Comparison of ENCODE assay signal across 14 cellular contexts in genomic region chr14:74547331-74547927, GRCh38. TPM values are rescaled to one million over a fixed set of nuclear protein-coding genes. Genes with fewer than 3 reads are reported as not detected.
DNase-seq lines count a peak whose midpoint lies in the region; ATAC-seq, FAIRE-seq and TF ChIP-seq lines count a peak whose summit lies in the region.
"Had no signal": no experiment of that assay in that cellular context is flagged by ENCODE, and none has a peak within 500 bp of the region (broad histone marks: within the 10 kb centered on the region; RNA-seq: fewer than 3 reads in every experiment).

No MANE protein-coding gene starts in this region.

- H3K36me3 Mint-ChIP-seq in chondrocyte (ENCODE audit: low read depth) (peaks cover 23% of the 10 kb centered on the region), neural progenitor cell (no peaks in the 10 kb centered on the region)

- no peaks in the 10 kb centered on the region for H3K79me2 ChIP-seq in neural progenitor cell (ENCODE audit: low read depth)

- H3K4me3 ChIP-seq in HEK293 (ENCODE audit: low read depth, low read length): no peak overlapping the region
- no peak overlapping the region for H3K4me3 ChIP-seq in neural progenitor cell

- H3K27ac ChIP-seq in HEK293 (ENCODE audit: extremely low read depth, low read depth, low read length): no peak overlapping the region
- no peak overlapping the region for H3K27ac ChIP-seq in neural progenitor cell

- H3K27me3 ChIP-seq in neural progenitor cell: no peaks in the 10 kb centered on the region

- H3K4me1 Mint-ChIP-seq in chondrocyte (ENCODE audit: low read depth): peaks cover 77% of the 10 kb centered on the region
- H3K4me1 Mint-ChIP-seq in neural progenitor cell: peaks cover 14% of the 10 kb centered on the region
- H3K4me1 Mint-ChIP-seq: CD8-positive, alpha-beta memory T cell had no signal

- no peaks in the 10 kb centered on the region for H3K9me3 ChIP-seq in HEK293 (ENCODE audit: control insufficient read depth, insufficient read depth, low read depth, low read length)
- H3K9me3 ChIP-seq in neural progenitor cell (ENCODE audit: low read depth): no peaks in the 10 kb centered on the region

- ATAC-seq in GM19395 (IDR thresholded peaks at IDR 0.05; ENCODE audit: unreplicated experiment) (no peak), HG02763 (IDR thresholded peaks at IDR 0.05; ENCODE audit: unreplicated experiment) (no peak)

- POLR2A ChIA-PET in HEK293 (lab: Yijun Ruan, JAX): no interaction called here

- H3K4me2 ChIP-seq in neural progenitor cell: no peak overlapping the region

- no peaks in the 10 kb centered on the region for H3K4me1 ChIP-seq in HEK293 (ENCODE audit: control insufficient read depth, insufficient read depth, low read length)
- peaks cover 12% of the 10 kb centered on the region for H3K4me1 ChIP-seq in neural progenitor cell

- H3K4me3 Mint-ChIP-seq in chondrocyte (ENCODE audit: unreplicated experiment): no peak overlapping the region
- H3K4me3 Mint-ChIP-seq in neural progenitor cell: no peak overlapping the region
- H3K4me3 Mint-ChIP-seq: CD8-positive, alpha-beta memory T cell had no signal

- no peak for FAIRE-seq in HTR-8/SVneo (lab: Jason Lieb, UNC)

- no peaks in the 10 kb centered on the region for H4K20me1 ChIP-seq in neural progenitor cell (ENCODE audit: low read depth)

- H3K9ac ChIP-seq in neural progenitor cell: no peak overlapping the region

- no peak for DNase-seq in chondrocyte (ENCODE audit: low spot score)
- peak; percentile 44 for DNase-seq in neural progenitor cell (ENCODE audit: low spot score)
- no peak for DNase-seq in HTR-8/SVneo (ENCODE audit: insufficient read length, low spot score)
- DNase-seq in UCSD-AML1 (lab: John Stamatoyannopoulos, UW; ENCODE audit: unreplicated experiment): no peak
- DNase-seq: CD8-positive, alpha-beta memory T cell; KBM-7; NCI-H146; NCI-H345; NCI-H69; NK-92 treated with Interleukin-12 subunit alpha and Interleukin-12 subunit beta, amount 100 ng/mL, for 24 hours; OCI-M1 had no signal

- no peak for TF ChIP-seq CTCF in HEK293 (tag by site-specific recombination; IDR thresholded peaks at IDR 0.05)
- no peak for TF ChIP-seq CTCF in chondrocyte (IDR thresholded peaks at IDR 0.05)
- TF ChIP-seq CTCF in neural progenitor cell (IDR thresholded peaks at IDR 0.05): no peak

- no peaks in the 10 kb centered on the region for H3K27me3 Mint-ChIP-seq in chondrocyte (ENCODE audit: low read depth)
- H3K27me3 Mint-ChIP-seq in neural progenitor cell (ENCODE audit: insufficient read depth, low read depth): peaks cover 7% of the 10 kb centered on the region

- H2AFZ ChIP-seq in neural progenitor cell (replicated peaks): no peak overlapping the region

- CTCF ChIA-PET in HEK293 (lab: Yijun Ruan, JAX): no interaction called here

- H3K36me3 ChIP-seq in HEK293 (ENCODE audit: control insufficient read depth in 2 of 2, insufficient read depth in 1 of 2, low read length in 2 of 2) (no peaks in the 10 kb centered on the region), neural progenitor cell (no peaks in the 10 kb centered on the region)

- no peaks in the 10 kb centered on the region for H3K9me3 Mint-ChIP-seq in chondrocyte (ENCODE audit: low read depth)
- H3K9me3 Mint-ChIP-seq in neural progenitor cell: no peaks in the 10 kb centered on the region
- H3K9me3 Mint-ChIP-seq: CD8-positive, alpha-beta memory T cell had no signal

- H3K27ac Mint-ChIP-seq in chondrocyte (ENCODE audit: unreplicated experiment) (peak overlapping the region; percentile 96), neural progenitor cell (no peak overlapping the region)
- H3K27ac Mint-ChIP-seq: CD8-positive, alpha-beta memory T cell had no signal

- no peaks in the 10 kb centered on the region for H3F3A ChIP-seq in neural progenitor cell (ENCODE audit: low read depth)

TF ChIP-seq in HEK293, 187 proteins besides CTCF, POLR2A, EP300 and RAD21:
- TF ChIP-seq ZNF239 (tag by site-specific recombination; IDR thresholded peaks at IDR 0.05) (no peak), ZNF48 (tag by site-specific recombination; IDR thresholded peaks at IDR 0.05) (no peak)
- TF ChIP-seq, protein P1, sequence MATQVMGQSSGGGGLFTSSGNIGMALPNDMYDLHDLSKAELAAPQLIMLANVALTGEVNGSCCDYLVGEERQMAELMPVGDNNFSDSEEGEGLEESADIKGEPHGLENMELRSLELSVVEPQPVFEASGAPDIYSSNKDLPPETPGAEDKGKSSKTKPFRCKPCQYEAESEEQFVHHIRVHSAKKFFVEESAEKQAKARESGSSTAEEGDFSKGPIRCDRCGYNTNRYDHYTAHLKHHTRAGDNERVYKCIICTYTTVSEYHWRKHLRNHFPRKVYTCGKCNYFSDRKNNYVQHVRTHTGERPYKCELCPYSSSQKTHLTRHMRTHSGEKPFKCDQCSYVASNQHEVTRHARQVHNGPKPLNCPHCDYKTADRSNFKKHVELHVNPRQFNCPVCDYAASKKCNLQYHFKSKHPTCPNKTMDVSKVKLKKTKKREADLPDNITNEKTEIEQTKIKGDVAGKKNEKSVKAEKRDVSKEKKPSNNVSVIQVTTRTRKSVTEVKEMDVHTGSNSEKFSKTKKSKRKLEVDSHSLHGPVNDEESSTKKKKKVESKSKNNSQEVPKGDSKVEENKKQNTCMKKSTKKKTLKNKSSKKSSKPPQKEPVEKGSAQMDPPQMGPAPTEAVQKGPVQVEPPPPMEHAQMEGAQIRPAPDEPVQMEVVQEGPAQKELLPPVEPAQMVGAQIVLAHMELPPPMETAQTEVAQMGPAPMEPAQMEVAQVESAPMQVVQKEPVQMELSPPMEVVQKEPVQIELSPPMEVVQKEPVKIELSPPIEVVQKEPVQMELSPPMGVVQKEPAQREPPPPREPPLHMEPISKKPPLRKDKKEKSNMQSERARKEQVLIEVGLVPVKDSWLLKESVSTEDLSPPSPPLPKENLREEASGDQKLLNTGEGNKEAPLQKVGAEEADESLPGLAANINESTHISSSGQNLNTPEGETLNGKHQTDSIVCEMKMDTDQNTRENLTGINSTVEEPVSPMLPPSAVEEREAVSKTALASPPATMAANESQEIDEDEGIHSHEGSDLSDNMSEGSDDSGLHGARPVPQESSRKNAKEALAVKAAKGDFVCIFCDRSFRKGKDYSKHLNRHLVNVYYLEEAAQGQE (tag by site-specific recombination; IDR thresholded peaks at IDR 0.05): peak; percentile 88

RNA-seq across cellular contexts. Expression of gene ISCA2, which starts 53.9 kb away (rescaled TPM):
- total RNA-seq in chondrocyte: 16.6 to 18.9 TPM (median 16.9 TPM) in 3 replicates
- 45.5 and 47.0 TPM in 2 replicates for total RNA-seq in neural progenitor cell (ENCODE audit: low replicate concordance)

RNA-seq across cellular contexts. Expression of gene NPC2, which starts 54.3 kb away (rescaled TPM):
- total RNA-seq in chondrocyte (209 to 313 TPM (median 212 TPM) in 3 replicates), neural progenitor cell (ENCODE audit: low replicate concordance) (371 and 405 TPM in 2 replicates)
